ENCODE assay signal across 36 cellular contexts in the genomic region with DNA sequence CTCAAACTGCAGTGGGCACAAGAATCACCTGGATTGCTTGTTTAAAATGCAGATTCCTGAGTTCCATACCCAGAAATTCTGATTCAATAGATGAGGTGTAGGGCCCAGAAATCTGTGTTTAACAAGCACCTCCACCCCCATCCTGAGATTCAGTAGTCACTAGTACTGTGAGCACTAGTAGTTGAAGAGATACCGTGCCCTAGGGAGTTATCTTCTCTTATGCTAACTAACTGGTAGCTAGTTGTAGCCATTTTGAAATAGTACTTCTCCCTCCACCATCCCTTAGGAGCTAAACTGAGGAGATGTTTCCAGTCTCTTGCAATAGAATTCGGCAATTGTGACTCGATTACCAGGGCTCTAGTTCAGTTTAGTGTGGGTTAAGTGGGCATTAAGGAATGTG. TPM values are rescaled to one million over a fixed set of nuclear protein-coding genes. Genes with fewer than 3 reads are reported as not detected.
"Had no signal": no experiment of that assay in that cellular context is flagged by ENCODE, and none has a peak within 500 bp of the region (broad histone marks: within the 10 kb centered on the region; RNA-seq: fewer than 3 reads in every experiment).

No MANE protein-coding gene starts in this region.

- H3K4me1 Mint-ChIP-seq: activated CD4-positive, alpha-beta memory T cell treated with anti-CD3 and anti-CD28 coated beads, Interleukin-2, amount 10 ng/mL, durations not matched to agents 7 days and 5 days; activated CD4-positive, alpha-beta T cell treated with anti-CD3 and anti-CD28 coated beads for 36 hours; activated CD4-positive, alpha-beta T cell treated with anti-CD3 and anti-CD28 coated beads, Interleukin-2, amount 10 ng/mL, durations not matched to agents 7 days and 5 days; activated CD8-positive, alpha-beta memory T cell treated with anti-CD3 and anti-CD28 coated beads, Interleukin-2, amount 10 ng/mL, durations not matched to agents 7 days and 5 days; activated naive CD4-positive, alpha-beta T cell treated with anti-CD3 and anti-CD28 coated beads, Interleukin-2, amount 10 ng/mL, durations not matched to agents 7 days and 5 days; activated naive CD4-positive, alpha-beta T cell treated with anti-CD3 and anti-CD28 coated beads, Interleukin-2, amount 50 U/mL, for 24 hours; activated naive CD8-positive, alpha-beta T cell treated with anti-CD3 and anti-CD28 coated beads, Interleukin-2, amount 10 ng/mL, durations not matched to agents 7 days and 5 days; activated naive CD8-positive, alpha-beta T cell treated with anti-CD3 and anti-CD28 coated beads, Interleukin-2, amount 50 U/mL, for 24 hours had no signal

- H3K27me3 ChIP-seq: body of pancreas, brain microvascular endothelial cell had no signal

- H3K9me3 Mint-ChIP-seq: activated CD4-positive, alpha-beta memory T cell treated with anti-CD3 and anti-CD28 coated beads, Interleukin-2, amount 10 ng/mL, durations not matched to agents 7 days and 5 days; activated CD4-positive, alpha-beta T cell treated with anti-CD3 and anti-CD28 coated beads, Interleukin-2, amount 10 ng/mL, durations not matched to agents 7 days and 5 days; activated naive CD4-positive, alpha-beta T cell treated with anti-CD3 and anti-CD28 coated beads, Interleukin-2, amount 10 ng/mL, durations not matched to agents 7 days and 5 days; activated naive CD4-positive, alpha-beta T cell treated with anti-CD3 and anti-CD28 coated beads, Interleukin-2, amount 50 U/mL, for 24 hours; activated naive CD8-positive, alpha-beta T cell treated with anti-CD3 and anti-CD28 coated beads, Interleukin-2, amount 10 ng/mL, durations not matched to agents 7 days and 5 days; activated naive CD8-positive, alpha-beta T cell treated with anti-CD3 and anti-CD28 coated beads, Interleukin-2, amount 50 U/mL, for 24 hours; activated T-cell treated with anti-CD3 and anti-CD28 coated beads, Interleukin-2, amount 50 U/mL, for 24 hours; activated T-helper 2 cell treated with anti-CD3 and anti-CD28 coated beads, Interferon-gamma antibody, Interleukin-2, Interleukin-4, amounts not matched to agents 10 μg/mL and 5 μg/mL and 100 μg/mL, durations not matched to agents 14 hours and 24 hours and 36 hours; T-helper 1 cell treated with Interleukin-12 subunit alpha and Interleukin-12 subunit beta and Interleukin-4 antibody, amounts not matched to agents 30 μg/mL and 1 μg/mL, for 36 hours; T-helper 2 cell treated with Interferon-gamma antibody and Interleukin-4, amounts not matched to agents 5 μg/mL and 100 μg/mL, for 36 hours had no signal

- ATAC-seq: activated CD4-positive, alpha-beta T cell treated with anti-CD3 and anti-CD28 coated beads for 36 hours; activated CD4-positive, CD25-positive, alpha-beta regulatory T cell treated with anti-CD3 and anti-CD28 coated beads, Interleukin-2, amount 50 U/mL, for 24 hours; activated CD8-positive, alpha-beta memory T cell treated with anti-CD3 and anti-CD28 coated beads, Interleukin-2, amount 10 ng/mL, durations not matched to agents 7 days and 5 days; activated CD8-positive, alpha-beta T cell treated with anti-CD3 and anti-CD28 coated beads, Interleukin-2, amount 10 ng/mL, durations not matched to agents 7 days and 5 days; activated naive CD8-positive, alpha-beta T cell treated with anti-CD3 and anti-CD28 coated beads, Interleukin-2, amount 50 U/mL, for 24 hours; body of pancreas had no signal

- H3K27ac Mint-ChIP-seq: activated CD4-positive, alpha-beta memory T cell treated with anti-CD3 and anti-CD28 coated beads, Interleukin-2, amount 10 ng/mL, durations not matched to agents 7 days and 5 days; activated CD4-positive, alpha-beta T cell treated with anti-CD3 and anti-CD28 coated beads for 36 hours; activated CD4-positive, alpha-beta T cell treated with anti-CD3 and anti-CD28 coated beads, Interleukin-2, amount 10 ng/mL, durations not matched to agents 7 days and 5 days; activated CD8-positive, alpha-beta memory T cell treated with anti-CD3 and anti-CD28 coated beads, Interleukin-2, amount 10 ng/mL, durations not matched to agents 7 days and 5 days; activated CD8-positive, alpha-beta T cell treated with anti-CD3 and anti-CD28 coated beads, Interleukin-2, amount 10 ng/mL, durations not matched to agents 7 days and 5 days; activated naive CD4-positive, alpha-beta T cell treated with anti-CD3 and anti-CD28 coated beads, Interleukin-2, amount 10 ng/mL, durations not matched to agents 7 days and 5 days; activated naive CD4-positive, alpha-beta T cell treated with anti-CD3 and anti-CD28 coated beads, Interleukin-2, amount 50 U/mL, for 24 hours; activated naive CD8-positive, alpha-beta T cell; activated naive CD8-positive, alpha-beta T cell treated with anti-CD3 and anti-CD28 coated beads, Interleukin-2, amount 10 ng/mL, durations not matched to agents 7 days and 5 days; activated naive CD8-positive, alpha-beta T cell treated with anti-CD3 and anti-CD28 coated beads, Interleukin-2, amount 50 U/mL, for 24 hours; activated T-cell treated with anti-CD3 and anti-CD28 coated beads, Interleukin-2, amount 50 U/mL, for 24 hours; activated T-helper 2 cell treated with anti-CD3 and anti-CD28 coated beads, Interferon-gamma antibody, Interleukin-2, Interleukin-4, amounts not matched to agents 10 μg/mL and 5 μg/mL and 100 μg/mL, durations not matched to agents 14 hours and 24 hours and 36 hours; T-helper 1 cell treated with Interleukin-12 subunit alpha and Interleukin-12 subunit beta and Interleukin-4 antibody, amounts not matched to agents 30 μg/mL and 1 μg/mL, for 36 hours; T-helper 2 cell treated with Interferon-gamma antibody and Interleukin-4, amounts not matched to agents 5 μg/mL and 100 μg/mL, for 36 hours had no signal

- H3K4me3 Mint-ChIP-seq: activated CD4-positive, alpha-beta memory T cell treated with anti-CD3 and anti-CD28 coated beads, Interleukin-2, amount 10 ng/mL, durations not matched to agents 7 days and 5 days; activated CD4-positive, alpha-beta T cell treated with anti-CD3 and anti-CD28 coated beads for 36 hours; activated CD4-positive, alpha-beta T cell treated with anti-CD3 and anti-CD28 coated beads, Interleukin-2, amount 10 ng/mL, durations not matched to agents 7 days and 5 days; activated CD8-positive, alpha-beta memory T cell treated with anti-CD3 and anti-CD28 coated beads, Interleukin-2, amount 10 ng/mL, durations not matched to agents 7 days and 5 days; activated CD8-positive, alpha-beta T cell treated with anti-CD3 and anti-CD28 coated beads, Interleukin-2, amount 10 ng/mL, durations not matched to agents 7 days and 5 days; activated naive CD4-positive, alpha-beta T cell treated with anti-CD3 and anti-CD28 coated beads, Interleukin-2, amount 10 ng/mL, durations not matched to agents 7 days and 5 days; activated naive CD4-positive, alpha-beta T cell treated with anti-CD3 and anti-CD28 coated beads, Interleukin-2, amount 50 U/mL, for 24 hours; activated naive CD8-positive, alpha-beta T cell; activated naive CD8-positive, alpha-beta T cell treated with anti-CD3 and anti-CD28 coated beads, Interleukin-2, amount 10 ng/mL, durations not matched to agents 7 days and 5 days; activated naive CD8-positive, alpha-beta T cell treated with anti-CD3 and anti-CD28 coated beads, Interleukin-2, amount 50 U/mL, for 24 hours; activated T-cell treated with anti-CD3 and anti-CD28 coated beads, Interleukin-2, amount 50 U/mL, for 24 hours; T-helper 1 cell treated with Interleukin-12 subunit alpha and Interleukin-12 subunit beta and Interleukin-4 antibody, amounts not matched to agents 30 μg/mL and 1 μg/mL, for 36 hours; T-helper 2 cell treated with Interferon-gamma antibody and Interleukin-4, amounts not matched to agents 5 μg/mL and 100 μg/mL, for 36 hours had no signal

- H3K4me3 ChIP-seq: body of pancreas, breast epithelium had no signal

- DNase-seq: activated CD4-positive, alpha-beta memory T cell treated with anti-CD3 and anti-CD28 coated beads, Interleukin-2, amount 10 ng/mL, durations not matched to agents 7 days and 5 days; activated CD4-positive, alpha-beta T cell treated with anti-CD3 and anti-CD28 coated beads for 1 hour; activated CD4-positive, alpha-beta T cell treated with anti-CD3 and anti-CD28 coated beads for 36 hours; activated CD4-positive, alpha-beta T cell treated with anti-CD3 and anti-CD28 coated beads for 48 hours; activated CD4-positive, alpha-beta T cell treated with anti-CD3 and anti-CD28 coated beads, Interleukin-2, amount 10 ng/mL, durations not matched to agents 7 days and 5 days; activated CD4-positive, alpha-beta T cell treated with anti-CD3 and anti-CD28 coated beads, Interleukin-2, amount 50 U/mL, for 48 hours; activated CD4-positive, CD25-positive, alpha-beta regulatory T cell; activated CD8-positive, alpha-beta memory T cell treated with anti-CD3 and anti-CD28 coated beads for 24 hours; activated CD8-positive, alpha-beta memory T cell treated with anti-CD3 and anti-CD28 coated beads, Interleukin-2, amount 10 ng/mL, durations not matched to agents 7 days and 5 days; activated CD8-positive, alpha-beta memory T cell treated with anti-CD3 and anti-CD28 coated beads, Interleukin-2, amount 50 U/mL, for 48 hours; activated CD8-positive, alpha-beta T cell treated with anti-CD3 and anti-CD28 coated beads, Interleukin-2, amount 10 ng/mL, durations not matched to agents 7 days and 5 days; activated effector memory CD4-positive, alpha-beta T cell treated with Interleukin-2 at 50 U/mL for 16 hours; activated gamma-delta T cell; activated naive CD4-positive, alpha-beta T cell treated with anti-CD3 and anti-CD28 coated beads, Interleukin-2, amount 10 ng/mL, durations not matched to agents 7 days and 5 days; activated naive CD4-positive, alpha-beta T cell treated with Interleukin-2 at 50 U/mL for 16 hours; activated naive CD8-positive, alpha-beta T cell treated with anti-CD3 and anti-CD28 coated beads, Interleukin-2, amount 10 ng/mL, durations not matched to agents 7 days and 5 days; activated naive CD8-positive, alpha-beta T cell treated with anti-CD3 and anti-CD28 coated beads, Interleukin-2, amount 50 U/mL, for 24 hours; activated T-cell treated with anti-CD3 and anti-CD28 coated beads, Interleukin-2, amount 50 U/mL, for 24 hours; activated T-cell treated with anti-CD3 and anti-CD28 coated beads, Interleukin-2, amount 50 U/mL, for 48 hours; amniotic stem cell; aorta; body of pancreas; brain microvascular endothelial cell; central memory CD4-positive, alpha-beta T cell; T-helper 1 cell; T-helper 2 cell; T-helper 9 cell had no signal

- H3K27me3 Mint-ChIP-seq: activated CD4-positive, alpha-beta memory T cell treated with anti-CD3 and anti-CD28 coated beads, Interleukin-2, amount 10 ng/mL, durations not matched to agents 7 days and 5 days; activated CD4-positive, alpha-beta T cell treated with anti-CD3 and anti-CD28 coated beads for 36 hours; activated CD4-positive, alpha-beta T cell treated with anti-CD3 and anti-CD28 coated beads, Interleukin-2, amount 10 ng/mL, durations not matched to agents 7 days and 5 days; activated CD8-positive, alpha-beta memory T cell treated with anti-CD3 and anti-CD28 coated beads, Interleukin-2, amount 10 ng/mL, durations not matched to agents 7 days and 5 days; activated naive CD4-positive, alpha-beta T cell treated with anti-CD3 and anti-CD28 coated beads, Interleukin-2, amount 10 ng/mL, durations not matched to agents 7 days and 5 days; activated naive CD4-positive, alpha-beta T cell treated with anti-CD3 and anti-CD28 coated beads, Interleukin-2, amount 50 U/mL, for 24 hours; activated naive CD8-positive, alpha-beta T cell; activated naive CD8-positive, alpha-beta T cell treated with anti-CD3 and anti-CD28 coated beads, Interleukin-2, amount 10 ng/mL, durations not matched to agents 7 days and 5 days; activated naive CD8-positive, alpha-beta T cell treated with anti-CD3 and anti-CD28 coated beads, Interleukin-2, amount 50 U/mL, for 24 hours had no signal

- H3K9me3 ChIP-seq: body of pancreas, breast epithelium had no signal

- H3K4me1 ChIP-seq: body of pancreas, breast epithelium had no signal

- H3K36me3 ChIP-seq: brain microvascular endothelial cell had no signal

- H3K27ac ChIP-seq: body of pancreas, brain microvascular endothelial cell, breast epithelium, VCaP had no signal

- H3K36me3 Mint-ChIP-seq: activated CD8-positive, alpha-beta memory T cell treated with anti-CD3 and anti-CD28 coated beads, Interleukin-2, amount 10 ng/mL, durations not matched to agents 7 days and 5 days; activated naive CD4-positive, alpha-beta T cell treated with anti-CD3 and anti-CD28 coated beads, Interleukin-2, amount 10 ng/mL, durations not matched to agents 7 days and 5 days; activated naive CD4-positive, alpha-beta T cell treated with anti-CD3 and anti-CD28 coated beads, Interleukin-2, amount 50 U/mL, for 24 hours; activated naive CD8-positive, alpha-beta T cell; activated naive CD8-positive, alpha-beta T cell treated with anti-CD3 and anti-CD28 coated beads, Interleukin-2, amount 10 ng/mL, durations not matched to agents 7 days and 5 days had no signal

RNA-seq across cellular contexts. Expression of gene KLHL34, which starts 18.4 kb away (rescaled TPM):
- total RNA-seq: aorta, astrocyte, body of pancreas had no signal
